Comparison of ENCODE assay signal across 9 cellular contexts in the genomic region with DNA sequence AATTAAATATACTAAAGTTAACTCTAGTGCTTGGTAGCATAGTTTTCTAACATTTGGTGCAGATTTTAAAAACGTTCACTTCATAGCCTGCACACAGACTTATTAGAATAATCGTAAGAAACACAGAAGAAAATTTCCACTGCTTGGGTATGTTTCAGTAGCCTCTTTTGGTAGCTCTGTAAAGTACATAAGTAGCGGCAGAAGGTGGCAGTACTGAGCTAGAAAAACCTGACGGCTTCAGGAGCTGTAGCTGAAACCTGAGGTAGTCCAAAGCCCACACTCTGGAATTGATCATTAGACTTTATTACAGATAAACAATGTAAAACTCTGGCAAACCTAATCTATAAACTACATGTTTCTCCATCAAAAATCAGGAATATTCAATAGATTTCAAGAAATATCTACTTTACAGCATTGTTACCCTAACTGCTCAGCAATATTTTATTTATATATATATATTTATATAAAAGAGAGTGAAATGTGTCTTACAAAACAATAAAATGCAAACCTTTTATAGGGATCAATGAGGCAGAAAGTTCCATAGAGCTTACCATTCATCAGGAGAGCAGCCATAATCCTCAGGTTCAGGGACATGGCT.
DNase-seq lines count a peak whose midpoint lies in the region; ATAC-seq and TF ChIP-seq lines count a peak whose summit lies in the region.
"Had no signal": no experiment of that assay in that cellular context is flagged by ENCODE, and none has a peak within 500 bp of the region (broad histone marks: within the 10 kb centered on the region; RNA-seq: fewer than 3 reads in every experiment).

No MANE protein-coding gene starts in this region.

- H3K36me3 Mint-ChIP-seq in activated B cell treated with CpG ODN at 0.5 μM for 24 hours (ENCODE audit: low read depth) = peaks cover 33% of the 10 kb centered on the region

- DNase-seq in AML-193 (lab: John Stamatoyannopoulos, UW) (peak; percentile 71 to 82), NCI-H2171 treated with DMSO at 0.1 percent for 48 hours (lab: John Stamatoyannopoulos, UW) (peak; percentile 46), activated B cell treated with CpG ODN at 0.5 μM for 24 hours (no peak), cerebellum (ENCODE audit: low spot score) (peak; percentile 63), left kidney (ENCODE audit: low read depth, low spot score) (peak; percentile 88)
- DNase-seq in stimulated activated CD4-positive, alpha-beta T cell treated with anti-CD3 and anti-CD28 coated beads, Interleukin-4, amount 100 ng/mL, for 48 hours (ENCODE audit: low read depth in 2 of 2) = peak; percentile 28 to 40

- H3K27ac Mint-ChIP-seq in activated B cell treated with CpG ODN at 0.5 μM for 24 hours = no peak overlapping the region
- H3K27ac Mint-ChIP-seq: IgD-negative memory B cell had no signal

- ATAC-seq in GM18907 (IDR thresholded peaks at IDR 0.05; ENCODE audit: unreplicated experiment) (peak; percentile 96), HG03108 (IDR thresholded peaks at IDR 0.05; ENCODE audit: unreplicated experiment) (peak; percentile 96), activated B cell treated with CpG ODN at 0.5 μM for 24 hours (ENCODE audit: low read depth) (peak; percentile 95)

- no peaks in the 10 kb centered on the region for H3K27me3 Mint-ChIP-seq in activated B cell treated with CpG ODN at 0.5 μM for 24 hours
- H3K27me3 Mint-ChIP-seq: IgD-negative memory B cell had no signal

- H3K4me1 Mint-ChIP-seq in activated B cell treated with CpG ODN at 0.5 μM for 24 hours = no peaks in the 10 kb centered on the region

- POLR2A ChIA-PET in activated B cell treated with CpG ODN at 0.5 μM for 24 hours (lab: Charles Lee) = interaction anchor here (1.5 kb wide), 1 partner anchor 89 kb away, joined by 10 read pairs; a partner anchor contains a TSS

- intact Hi-C loops in activated B cell treated with CpG ODN at 0.5 μM for 24 hours (cut with micrococcal nuclease) = loop anchor here (1.0 to 2.0 kb wide), 6 partner anchors 58 to 297 kb away; a partner anchor contains a TSS

- CTCF ChIA-PET in activated B cell treated with CpG ODN at 0.5 μM for 24 hours (lab: Charles Lee) = interaction anchor here (0.6 to 3.8 kb wide), 35 partner anchors 8 to 397 kb away, joined by 3 to 51 read pairs (median 4); a partner anchor contains a TSS

- no peak overlapping the region for H3K4me3 Mint-ChIP-seq in activated B cell treated with CpG ODN at 0.5 μM for 24 hours
- H3K4me3 Mint-ChIP-seq: IgD-negative memory B cell had no signal

- TF ChIP-seq CTCF in activated B cell treated with CpG ODN at 0.5 μM for 24 hours (IDR thresholded peaks at IDR 0.05) = no peak

- H3K9me3 Mint-ChIP-seq in activated B cell treated with CpG ODN at 0.5 μM for 24 hours = no peaks in the 10 kb centered on the region
- H3K9me3 Mint-ChIP-seq: IgD-negative memory B cell had no signal
